Comparison of ENCODE assay signal across 17 cellular contexts in the genomic region with DNA sequence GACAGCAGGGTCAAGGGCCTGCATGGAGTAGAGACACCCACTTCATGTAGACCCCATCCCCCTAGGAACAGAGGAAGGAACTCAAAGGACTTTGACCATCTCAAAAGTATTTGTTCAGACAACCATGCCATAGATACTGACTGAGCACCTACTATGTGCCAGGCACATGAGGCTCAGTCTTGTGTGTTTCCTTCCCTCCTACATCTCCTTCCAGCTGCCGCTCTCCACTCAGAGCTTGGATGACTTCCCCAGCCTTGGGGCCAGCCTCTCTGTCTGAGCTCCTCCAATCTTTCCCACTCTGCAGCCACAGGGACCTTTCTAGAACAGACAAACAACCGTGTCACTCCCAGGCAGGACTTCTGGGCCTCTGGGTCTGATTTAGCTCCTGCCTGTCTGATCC. TPM values are rescaled to one million over a fixed set of nuclear protein-coding genes. Genes with fewer than 3 reads are reported as not detected.
DNase-seq lines count a peak whose midpoint lies in the region; ATAC-seq, FAIRE-seq and TF ChIP-seq lines count a peak whose summit lies in the region.
"Had no signal": no experiment of that assay in that cellular context is flagged by ENCODE, and none has a peak within 500 bp of the region (broad histone marks: within the 10 kb centered on the region; RNA-seq: fewer than 3 reads in every experiment).

No MANE protein-coding gene starts in this region.

- DNase-seq in bronchial epithelial cell (ENCODE audit: low read depth) (no peak), right lobe of liver (no peak), progenitor cell of endocrine pancreas (ENCODE audit: low spot score, unreplicated experiment) (no peak), NCI-H524 (lab: John Stamatoyannopoulos, UW) (no peak)
- DNase-seq: BE2C; CD8-positive, alpha-beta T cell; COR-L47; DMS53; GF-D8; GM23248; KBM-7 had no signal

- 22% methylated on average over 1 of the region's 2 CpGs for WGBS in right lobe of liver (ENCODE audit: insufficient coverage, low coverage, low lambda C conversion rate, missing lambda C conversion rate)

- H3K4me3 Mint-ChIP-seq in IgD-negative memory B cell (peak overlapping the region in 1 of 4 donors; percentile 19), progenitor cell of endocrine pancreas (ENCODE audit: low read depth) (no peak overlapping the region)
- H3K4me3 Mint-ChIP-seq: CD8-positive, alpha-beta T cell had no signal

- intact Hi-C loops in right lobe of liver (cut with DNase I): no loop called here

- peaks cover 0 to 44% (median 9%) of the 10 kb centered on the region in 4 donors for H3K4me1 ChIP-seq in right lobe of liver
- H3K4me1 ChIP-seq: BE2C had no signal

- H3K4me3 ChIP-seq in bronchial epithelial cell (ENCODE audit: low read depth, low read length) (no peak overlapping the region), right lobe of liver (peak overlapping the region in 2 of 3 donors; percentile 59 to 63)
- H3K4me3 ChIP-seq: A549, GM23248 had no signal

- H3K9me3 Mint-ChIP-seq in IgD-negative memory B cell: no peaks in the 10 kb centered on the region
- no peaks in the 10 kb centered on the region for H3K9me3 Mint-ChIP-seq in progenitor cell of endocrine pancreas (ENCODE audit: low read depth)
- H3K9me3 Mint-ChIP-seq: CD8-positive, alpha-beta T cell had no signal

- H3K27ac ChIP-seq in right lobe of liver: peak overlapping the region; percentile 16 to 75 (median 34)
- H3K27ac ChIP-seq: A549, GM23248 had no signal

- TF ChIP-seq CTCF in bronchial epithelial cell (IDR thresholded peaks at IDR 0.05; ENCODE audit: insufficient read depth, low read length, severe bottlenecking) (no peak), right lobe of liver (IDR thresholded peaks at IDR 0.05) (no peak), progenitor cell of endocrine pancreas (IDR thresholded peaks at IDR 0.05; ENCODE audit: unreplicated experiment) (no peak)

- no peak for TF ChIP-seq POLR2A in right lobe of liver (IDR thresholded peaks at IDR 0.05)

- H3K36me3 ChIP-seq in bronchial epithelial cell (ENCODE audit: control insufficient read depth, insufficient read depth, low read length) (no peaks in the 10 kb centered on the region), right lobe of liver (no peaks in the 10 kb centered on the region)
- H3K36me3 ChIP-seq: BE2C had no signal

- no peaks in the 10 kb centered on the region for H3K9me3 ChIP-seq in right lobe of liver
- H3K9me3 ChIP-seq: A549, BE2C had no signal

- peaks cover 3% of the 10 kb centered on the region for H3K36me3 Mint-ChIP-seq in IgD-negative memory B cell
- H3K36me3 Mint-ChIP-seq in progenitor cell of endocrine pancreas (ENCODE audit: insufficient read depth): no peaks in the 10 kb centered on the region
- H3K36me3 Mint-ChIP-seq: CD8-positive, alpha-beta T cell had no signal

- FAIRE-seq in bronchial epithelial cell (lab: Jason Lieb, UNC): peak; percentile 60
- FAIRE-seq: A549, H54 had no signal

- ATAC-seq in right lobe of liver (peak in 3 of 4 donors; percentile 4 to 27 (median 13)), HG02798 (IDR thresholded peaks at IDR 0.05; ENCODE audit: poor library complexity, unreplicated experiment) (no peak), GM18867 (IDR thresholded peaks at IDR 0.05; ENCODE audit: unreplicated experiment) (no peak)
- ATAC-seq: CD8-positive, alpha-beta T cell; HCT116 had no signal

- H3K4me1 Mint-ChIP-seq in IgD-negative memory B cell (peaks cover 0 to 5% (median 2%) of the 10 kb centered on the region in 3 donors), progenitor cell of endocrine pancreas (ENCODE audit: low read depth) (peaks cover 7% of the 10 kb centered on the region)

- H3K27me3 ChIP-seq in bronchial epithelial cell (ENCODE audit: control insufficient read depth, insufficient read depth, low read length) (no peaks in the 10 kb centered on the region), right lobe of liver (no peaks in the 10 kb centered on the region)

- peaks cover 19% of the 10 kb centered on the region for H3K27me3 Mint-ChIP-seq in IgD-negative memory B cell
- peaks cover 7% of the 10 kb centered on the region for H3K27me3 Mint-ChIP-seq in progenitor cell of endocrine pancreas

- H3K27ac Mint-ChIP-seq in IgD-negative memory B cell (peak overlapping the region in 2 of 3 donors; percentile 0 to 33), progenitor cell of endocrine pancreas (peak overlapping the region; percentile 12)
- H3K27ac Mint-ChIP-seq: CD8-positive, alpha-beta T cell had no signal

RNA-seq across cellular contexts. Expression of gene TRPV4, which starts 2.5 kb away (rescaled TPM):
- not detected for polyA plus RNA-seq in IgD-negative memory B cell
- total RNA-seq in bronchial epithelial cell (0.51 and 0.53 TPM in 2 replicates), right lobe of liver (10 to 100 TPM in 1 of 6 experiments, 1 to 10 TPM in 5; 5.3 to 10.3 (median 6.7) TPM), progenitor cell of endocrine pancreas (5.2 and 7.3 TPM in 2 replicates)
- total RNA-seq: CD8-positive, alpha-beta T cell had no signal

RNA-seq across cellular contexts. Expression of gene GLTP, which starts 49.6 kb away (rescaled TPM):
- 47.8 TPM for polyA plus RNA-seq in IgD-negative memory B cell
- 210 and 667 TPM in 2 replicates for total RNA-seq in bronchial epithelial cell
- total RNA-seq in right lobe of liver: 10 to 100 TPM in 5 of 6 experiments, 1 to 10 TPM in 1; 9.8 to 20.8 (median 13.6) TPM
- 20.8 and 21.7 TPM in 2 replicates for total RNA-seq in progenitor cell of endocrine pancreas

Comparison
In these comparisons a context has a peak if more than half of its experiments do, and no peak if none do; other contexts are left out.
1. ATAC-seq: peak in right lobe of liver (3 of 4); none in HG02798 (single experiment) and GM18867 (single experiment).